9 cellular contexts compared by ENCODE assay signal in genomic region chr2:86704482-86704971, GRCh38. TPM values are rescaled to one million over a fixed set of nuclear protein-coding genes. Genes with fewer than 3 reads are reported as not detected.
A peak's percentile ranks its signal among the peaks of the same experiment; 100 is the strongest.
DNase-seq lines count a peak whose midpoint lies in the region; ATAC-seq and TF ChIP-seq lines count a peak whose summit lies in the region.
"Had no signal": no experiment of that assay in that cellular context is flagged by ENCODE, and none has a peak within 500 bp of the region (broad histone marks: within the 10 kb centered on the region; RNA-seq: fewer than 3 reads in every experiment).

No MANE protein-coding gene starts in this region.

- no peaks in the 10 kb centered on the region for H3K36me3 ChIP-seq in SK-N-MC (ENCODE audit: insufficient read depth, low read length)
- no peaks in the 10 kb centered on the region for H3K36me3 ChIP-seq in gastroesophageal sphincter

- ATAC-seq in gastroesophageal sphincter (peak; percentile 25), HG03135 (IDR thresholded peaks at IDR 0.05; ENCODE audit: unreplicated experiment) (no peak), HG02870 (IDR thresholded peaks at IDR 0.05; ENCODE audit: unreplicated experiment) (no peak)
- ATAC-seq: stimulated activated naive B cell treated with anti-CD40 and anti-IgM and Interleukin-4, amounts not matched to agents 10 μg/mL and 1 μg/mL and 100 μg/mL, for 72 hours had no signal

- peak; percentile 99 for DNase-seq in G401 (ENCODE audit: low spot score)
- DNase-seq in SK-N-MC (ENCODE audit: low read depth, low spot score): no peak
- peak; percentile 39 for DNase-seq in pulmonary artery endothelial cell (ENCODE audit: low read depth, low spot score)
- no peak for DNase-seq in SKM-1 (lab: John Stamatoyannopoulos, UW; ENCODE audit: unreplicated experiment)
- DNase-seq in NCI-H748 treated with DMSO at 0.1 percent for 48 hours (lab: John Stamatoyannopoulos, UW): no peak
- DNase-seq: stimulated activated naive B cell treated with anti-CD40 and anti-IgM and Interleukin-4, amounts not matched to agents 10 μg/mL and 1 μg/mL and 100 μg/mL, for 72 hours had no signal

- in situ Hi-C loops in G401 (cut with HindIII; ENCODE audit: low sequenced_read_pairs): no loop called here

- H3K27ac ChIP-seq in SK-N-MC (peak overlapping the region; percentile 88), gastroesophageal sphincter (no peak overlapping the region)

- H3K9me3 ChIP-seq in SK-N-MC (ENCODE audit: low read depth, low read length) (peaks cover 4% of the 10 kb centered on the region; the same call in 1 of the 2 replicates), gastroesophageal sphincter (no peaks in the 10 kb centered on the region)

- TF ChIP-seq POLR2A in gastroesophageal sphincter (IDR thresholded peaks at IDR 0.05): no peak

- TF ChIP-seq CTCF in gastroesophageal sphincter (IDR thresholded peaks at IDR 0.05): no peak

- no peak for TF ChIP-seq EP300 in gastroesophageal sphincter (IDR thresholded peaks at IDR 0.05)

- WGBS in gastroesophageal sphincter (ENCODE audit: low coverage in 1 of 2), 2 donors: 20 to 42% methylated on average over 2 to 3 of the region's 4 CpGs

- H3K27me3 ChIP-seq in gastroesophageal sphincter: no peaks in the 10 kb centered on the region

- H3K9ac ChIP-seq in SK-N-MC (ENCODE audit: insufficient read length): peak overlapping the region; percentile 65

- H3K4me1 ChIP-seq in gastroesophageal sphincter: peaks cover 0 to 7% (median 0%) of the 10 kb centered on the region in 3 donors

- H3K4me3 ChIP-seq in SK-N-MC (peak overlapping the region; percentile 72), gastroesophageal sphincter (no peak overlapping the region)

RNA-seq across cellular contexts. Expression of gene RMND5A, which starts 15.6 kb away (rescaled TPM):
- 42.8 and 51.0 TPM in 2 replicates for total RNA-seq in G401 (2014; rRNA removed; shearing (Covaris generic))
- total RNA-seq in gastroesophageal sphincter (10 to 100 TPM; 44.8 to 75.6 (median 61.1) TPM), pulmonary artery endothelial cell (49.1 and 61.4 TPM in 2 replicates)

Comparison
In these comparisons a context has a peak if more than half of its experiments do, and no peak if none do; other contexts are left out.
1. DNase-seq: peak in G401 (single experiment) and pulmonary artery endothelial cell (single experiment); none in SK-N-MC (single experiment), SKM-1 (single experiment) and NCI-H748 treated with DMSO at 0.1 percent for 48 hours (single experiment).